In the genomic region with DNA sequence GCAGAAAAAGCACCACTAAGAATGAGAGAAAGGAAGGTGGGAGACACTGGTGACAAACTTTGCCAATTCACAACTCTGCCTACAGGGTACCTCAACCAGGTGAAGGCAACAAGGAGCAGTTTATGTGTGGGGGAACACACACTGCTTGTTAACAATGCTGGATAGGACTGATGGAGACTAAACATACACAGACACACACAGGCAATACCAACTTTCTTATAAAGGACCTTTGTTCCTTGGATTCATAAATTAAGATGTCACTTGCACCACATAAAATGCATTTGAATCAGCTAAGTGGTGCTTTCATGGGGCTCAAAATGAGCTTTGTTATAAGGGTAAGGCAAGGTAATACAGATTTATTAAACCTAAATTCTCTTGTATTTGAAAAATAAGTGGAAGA, we compare ENCODE assay signal across 16 cellular contexts. TPM values are rescaled to one million over a fixed set of nuclear protein-coding genes. Genes with fewer than 3 reads are reported as not detected.
DNase-seq lines count a peak whose midpoint lies in the region; ATAC-seq, FAIRE-seq and TF ChIP-seq lines count a peak whose summit lies in the region.
"Had no signal": no experiment of that assay in that cellular context is flagged by ENCODE, and none has a peak within 500 bp of the region (broad histone marks: within the 10 kb centered on the region; RNA-seq: fewer than 3 reads in every experiment).

No MANE protein-coding gene starts in this region.

- H3K4me2 ChIP-seq in GM23338: no peak overlapping the region

- TF ChIP-seq POLR2A in GM12892 (IDR thresholded peaks at IDR 0.05; ENCODE audit: low read depth, low read length): no peak

- ATAC-seq in CD4-positive, alpha-beta T cell (ENCODE audit: poor library complexity): no peak
- ATAC-seq in GM23338 (no peak), memory B cell (ENCODE audit: low read depth) (no peak), HG02973 (IDR thresholded peaks at IDR 0.05; ENCODE audit: unreplicated experiment) (no peak), GM21381 (IDR thresholded peaks at IDR 0.05; ENCODE audit: unreplicated experiment) (no peak)

- H3K4me3 Mint-ChIP-seq in CD4-positive, alpha-beta T cell: peak overlapping the region; percentile 65
- H3K4me3 Mint-ChIP-seq in GM23338 (no peak overlapping the region), memory B cell (no peak overlapping the region)
- H3K4me3 Mint-ChIP-seq: B cell had no signal

- H3K4me1 Mint-ChIP-seq in CD4-positive, alpha-beta T cell (ENCODE audit: low read depth): peaks cover 43% of the 10 kb centered on the region
- peaks cover 20% of the 10 kb centered on the region; the same call in 2 of the 3 replicates for H3K4me1 Mint-ChIP-seq in GM23338
- peaks cover 22% of the 10 kb centered on the region for H3K4me1 Mint-ChIP-seq in memory B cell

- H3K27me3 ChIP-seq in CD4-positive, alpha-beta T cell (ENCODE audit: control insufficient read depth, insufficient read depth, low read length): no peaks in the 10 kb centered on the region
- no peaks in the 10 kb centered on the region for H3K27me3 ChIP-seq in GM23338 (ENCODE audit: insufficient read depth)
- H3K27me3 ChIP-seq in SJCRH30: no peaks in the 10 kb centered on the region
- H3K27me3 ChIP-seq: SJSA1 had no signal

- peaks cover 56% of the 10 kb centered on the region for H3K36me3 Mint-ChIP-seq in CD4-positive, alpha-beta T cell (ENCODE audit: low read depth)
- H3K36me3 Mint-ChIP-seq in GM23338 (ENCODE audit: low read depth) (peaks cover 18% of the 10 kb centered on the region), memory B cell (peaks cover 6% of the 10 kb centered on the region)
- H3K36me3 Mint-ChIP-seq: IgD-negative memory B cell had no signal

- CTCF ChIA-PET in CD4-positive, alpha-beta T cell (lab: Charles Lee): interaction anchor here (2.1 kb wide), 1 partner anchor 14 kb away, joined by 5 read pairs; no protein-coding TSS in a partner anchor

- DNase-seq in CD4-positive, alpha-beta T cell: no peak
- DNase-seq in GM23338 (ENCODE audit: low spot score) (peak; percentile 8), SJCRH30 (no peak), memory B cell (ENCODE audit: low spot score in 2 of 2) (no peak), GM12892 (ENCODE audit: insufficient read length) (no peak)
- DNase-seq: CD4-positive, CD25-positive, alpha-beta regulatory T cell; MV-4-11; NCI-H187 treated with DMSO at 0.1 percent for 48 hours; NCI-H526 treated with DMSO at 0.1 percent for 48 hours; NK-92 treated with Interleukin-12 subunit alpha and Interleukin-12 subunit beta, amount 100 ng/mL, for 24 hours; SW 1271 had no signal

- H3K36me3 ChIP-seq in GM23338 (ENCODE audit: insufficient read depth) (peaks cover 12% of the 10 kb centered on the region; the same call in 1 of the 2 replicates), SJCRH30 (peaks cover 28% of the 10 kb centered on the region)

- no peak for TF ChIP-seq CTCF in CD4-positive, alpha-beta T cell (IDR thresholded peaks at IDR 0.05)
- TF ChIP-seq CTCF in GM23338 (conservative IDR thresholded peaks at IDR 0.05; ENCODE audit: low read depth in 2 of 2): no peak; a peak in 1 of 4 replicates

- H3K27ac ChIP-seq in CD4-positive, alpha-beta T cell (ENCODE audit: low read depth, low read length): no peak overlapping the region
- H3K27ac ChIP-seq in GM23338 (ENCODE audit: low read depth): no peak overlapping the region
- peak overlapping the region; percentile 35 for H3K27ac ChIP-seq in SJCRH30
- H3K27ac ChIP-seq: SJSA1 had no signal

- intact Hi-C loops in CD4-positive, alpha-beta T cell (cut with DNase I, micrococcal nuclease): no loop called here

- H3K27me3 Mint-ChIP-seq in CD4-positive, alpha-beta T cell: no peaks in the 10 kb centered on the region
- H3K27me3 Mint-ChIP-seq in GM23338 (ENCODE audit: insufficient read depth, low read depth, poor library complexity) (peaks cover 7% of the 10 kb centered on the region), memory B cell (no peaks in the 10 kb centered on the region)
- H3K27me3 Mint-ChIP-seq: B cell, IgD-negative memory B cell had no signal

- H2AFZ ChIP-seq in GM23338: no peak overlapping the region

- no peaks in the 10 kb centered on the region for H3K9me3 ChIP-seq in CD4-positive, alpha-beta T cell (ENCODE audit: control insufficient read depth, low read length)
- no peaks in the 10 kb centered on the region for H3K9me3 ChIP-seq in SJCRH30 (replicated peaks)
- H3K9me3 ChIP-seq: SJSA1 had no signal

- H3F3A ChIP-seq in GM23338 (replicated peaks; ENCODE audit: low read depth): peaks cover 3% of the 10 kb centered on the region; the same call in 1 of the 2 replicates

- H3K4me3 ChIP-seq in GM23338 (no peak overlapping the region), SJCRH30 (no peak overlapping the region)
- H3K4me3 ChIP-seq: SJSA1 had no signal

- no peaks in the 10 kb centered on the region for H3K9me3 Mint-ChIP-seq in CD4-positive, alpha-beta T cell
- H3K9me3 Mint-ChIP-seq in GM23338 (no peaks in the 10 kb centered on the region), memory B cell (no peaks in the 10 kb centered on the region)
- H3K9me3 Mint-ChIP-seq: CD4-positive, CD25-positive, alpha-beta regulatory T cell; IgD-negative memory B cell had no signal

- no peak overlapping the region for H3K27ac Mint-ChIP-seq in CD4-positive, alpha-beta T cell
- H3K27ac Mint-ChIP-seq in GM23338 (no peak overlapping the region), memory B cell (peak overlapping the region; percentile 40)

- H3K4me1 ChIP-seq in GM23338 (ENCODE audit: insufficient read depth): 0 out of 2 replicates have a peak, but pooled peaks cover 8% of the 10 kb centered on the region
- H3K4me1 ChIP-seq in SJCRH30: peaks cover 18% of the 10 kb centered on the region

- no peaks in the 10 kb centered on the region for H3K9me2 ChIP-seq in GM23338 (ENCODE audit: insufficient read depth)

- no peak for FAIRE-seq in GM12892 (lab: Jason Lieb, UNC)

- POLR2A ChIA-PET in CD4-positive, alpha-beta T cell (lab: Charles Lee): interaction anchor here (0.9 kb wide), 1 partner anchor 9 kb away, joined by 3 read pairs; no protein-coding TSS in a partner anchor

- peaks cover 58% of the 10 kb centered on the region for H3K79me2 ChIP-seq in GM23338 (replicated peaks; ENCODE audit: insufficient read depth)

- peaks cover 11% of the 10 kb centered on the region; the same call in 1 of the 2 replicates for H4K20me1 ChIP-seq in GM23338 (replicated peaks; ENCODE audit: insufficient read depth)

TF ChIP-seq in GM23338, 12 proteins besides CTCF, POLR2A, EP300 and RAD21 (continues in another document):
- TF ChIP-seq EZH2phosphoT487 (IDR thresholded peaks at IDR 0.05; ENCODE audit: unreplicated experiment) (no peak), EZH2 (IDR thresholded peaks at IDR 0.05; ENCODE audit: low read depth, unreplicated experiment) (no peak), ZNF114 (CRISPR knock-in tag; IDR thresholded peaks at IDR 0.05) (no peak), JUNB (IDR thresholded peaks at IDR 0.05; ENCODE audit: unreplicated experiment) (no peak), POLR2AphosphoS5 (IDR thresholded peaks at IDR 0.05; ENCODE audit: low read depth) (no peak), CREB1 (CRISPR knock-in tag; IDR thresholded peaks at IDR 0.05; ENCODE audit: low read depth) (no peak), STAT1 (IDR thresholded peaks at IDR 0.05; ENCODE audit: unreplicated experiment) (no peak)
- TF ChIP-seq, protein P1, sequence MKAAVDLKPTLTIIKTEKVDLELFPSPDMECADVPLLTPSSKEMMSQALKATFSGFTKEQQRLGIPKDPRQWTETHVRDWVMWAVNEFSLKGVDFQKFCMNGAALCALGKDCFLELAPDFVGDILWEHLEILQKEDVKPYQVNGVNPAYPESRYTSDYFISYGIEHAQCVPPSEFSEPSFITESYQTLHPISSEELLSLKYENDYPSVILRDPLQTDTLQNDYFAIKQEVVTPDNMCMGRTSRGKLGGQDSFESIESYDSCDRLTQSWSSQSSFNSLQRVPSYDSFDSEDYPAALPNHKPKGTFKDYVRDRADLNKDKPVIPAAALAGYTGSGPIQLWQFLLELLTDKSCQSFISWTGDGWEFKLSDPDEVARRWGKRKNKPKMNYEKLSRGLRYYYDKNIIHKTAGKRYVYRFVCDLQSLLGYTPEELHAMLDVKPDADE (IDR thresholded peaks at IDR 0.05): no peak
- TF ChIP-seq, protein P2, sequence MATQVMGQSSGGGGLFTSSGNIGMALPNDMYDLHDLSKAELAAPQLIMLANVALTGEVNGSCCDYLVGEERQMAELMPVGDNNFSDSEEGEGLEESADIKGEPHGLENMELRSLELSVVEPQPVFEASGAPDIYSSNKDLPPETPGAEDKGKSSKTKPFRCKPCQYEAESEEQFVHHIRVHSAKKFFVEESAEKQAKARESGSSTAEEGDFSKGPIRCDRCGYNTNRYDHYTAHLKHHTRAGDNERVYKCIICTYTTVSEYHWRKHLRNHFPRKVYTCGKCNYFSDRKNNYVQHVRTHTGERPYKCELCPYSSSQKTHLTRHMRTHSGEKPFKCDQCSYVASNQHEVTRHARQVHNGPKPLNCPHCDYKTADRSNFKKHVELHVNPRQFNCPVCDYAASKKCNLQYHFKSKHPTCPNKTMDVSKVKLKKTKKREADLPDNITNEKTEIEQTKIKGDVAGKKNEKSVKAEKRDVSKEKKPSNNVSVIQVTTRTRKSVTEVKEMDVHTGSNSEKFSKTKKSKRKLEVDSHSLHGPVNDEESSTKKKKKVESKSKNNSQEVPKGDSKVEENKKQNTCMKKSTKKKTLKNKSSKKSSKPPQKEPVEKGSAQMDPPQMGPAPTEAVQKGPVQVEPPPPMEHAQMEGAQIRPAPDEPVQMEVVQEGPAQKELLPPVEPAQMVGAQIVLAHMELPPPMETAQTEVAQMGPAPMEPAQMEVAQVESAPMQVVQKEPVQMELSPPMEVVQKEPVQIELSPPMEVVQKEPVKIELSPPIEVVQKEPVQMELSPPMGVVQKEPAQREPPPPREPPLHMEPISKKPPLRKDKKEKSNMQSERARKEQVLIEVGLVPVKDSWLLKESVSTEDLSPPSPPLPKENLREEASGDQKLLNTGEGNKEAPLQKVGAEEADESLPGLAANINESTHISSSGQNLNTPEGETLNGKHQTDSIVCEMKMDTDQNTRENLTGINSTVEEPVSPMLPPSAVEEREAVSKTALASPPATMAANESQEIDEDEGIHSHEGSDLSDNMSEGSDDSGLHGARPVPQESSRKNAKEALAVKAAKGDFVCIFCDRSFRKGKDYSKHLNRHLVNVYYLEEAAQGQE (IDR thresholded peaks at IDR 0.05; ENCODE audit: unreplicated experiment): no peak

RNA-seq across cellular contexts. Expression of a gene that starts 4.0 kb away (rescaled TPM):
- 10 to 100 TPM; 23.8 to 26.0 TPM for total RNA-seq in CD4-positive, alpha-beta T cell
- total RNA-seq in GM23338 (2014; rRNA removed; shearing (Covaris generic)): 20.2 and 21.8 TPM in 2 replicates
- polyA plus RNA-seq in GM23338 (2016; fragmentation: Nextera tagmentation; extraction: Ambion mirVana): 8.5 and 10.2 TPM in 2 replicates
- total RNA-seq in SJCRH30 (2014; rRNA removed; shearing (Covaris generic)): 36.3 and 42.7 TPM in 2 replicates
- polyA plus RNA-seq in GM12892 (2012; ENCODE audit: missing spikeins): 10.1 TPM

RNA-seq across cellular contexts. Expression of a gene that starts 4.5 kb away (rescaled TPM):
- total RNA-seq in CD4-positive, alpha-beta T cell: 10 to 100 TPM; 50.7 to 53.5 TPM
- total RNA-seq in GM23338 (2014; rRNA removed; shearing (Covaris generic)): 60.2 and 63.4 TPM in 2 replicates
- polyA plus RNA-seq in GM23338 (2016; fragmentation: Nextera tagmentation; extraction: Ambion mirVana): 43.9 and 52.9 TPM in 2 replicates
- 126 TPM in 2 replicates for total RNA-seq in SJCRH30 (2014; rRNA removed; shearing (Covaris generic))
- 26.0 TPM for polyA plus RNA-seq in GM12892 (2012; ENCODE audit: missing spikeins)
